27 cellular contexts compared by ENCODE assay signal in the genomic region with DNA sequence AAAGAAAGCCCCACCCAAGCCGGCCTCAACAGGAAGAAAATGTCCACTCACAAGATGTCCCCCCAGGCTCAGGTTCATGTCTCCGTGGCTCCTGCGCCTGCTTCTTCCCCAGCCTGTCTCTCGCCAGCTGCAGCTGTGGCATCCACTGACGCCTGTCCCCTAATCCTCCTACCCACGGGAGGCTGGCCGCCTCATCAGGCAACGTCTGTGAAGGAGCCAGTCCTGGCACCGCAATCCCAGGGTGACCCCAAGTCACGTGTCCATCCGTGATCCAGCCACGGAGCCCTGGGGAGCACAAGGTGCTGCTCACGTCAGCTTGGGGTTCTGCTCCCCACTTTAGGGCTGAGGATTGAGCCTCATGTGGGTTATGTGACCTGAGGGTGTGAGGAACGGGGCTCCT.
DNase-seq lines count a peak whose midpoint lies in the region; FAIRE-seq and TF ChIP-seq lines count a peak whose summit lies in the region.
"Had no signal": no experiment of that assay in that cellular context is flagged by ENCODE, and none has a peak within 500 bp of the region (broad histone marks: within the 10 kb centered on the region; RNA-seq: fewer than 3 reads in every experiment).

No MANE protein-coding gene starts in this region.

- no peaks in the 10 kb centered on the region for H3K9me3 ChIP-seq in esophagus muscularis mucosa

- whole genome bisulfite sequencing in esophagus muscularis mucosa: 93% methylated on average over 13 of the region's 14 CpGs

- no peak for TF ChIP-seq CTCF in esophagus muscularis mucosa (IDR thresholded peaks at IDR 0.05)

- H3K4me3 ChIP-seq in esophagus muscularis mucosa: no peak overlapping the region
- H3K4me3 ChIP-seq: BLaER1, GM12878 had no signal

- no peak overlapping the region for H3K27ac Mint-ChIP-seq in activated CD4-positive, alpha-beta memory T cell treated with anti-CD3 and anti-CD28 coated beads for 36 hours
- H3K27ac Mint-ChIP-seq: CD14-positive monocyte; CD4-positive, alpha-beta memory T cell; CD4-positive, CD25-positive, alpha-beta regulatory T cell; CD8-positive, alpha-beta memory T cell had no signal

- FAIRE-seq in HTR-8/SVneo (lab: Jason Lieb, UNC): peak; percentile 44
- FAIRE-seq: A204.1, GM12878, GM12892, GM18507 had no signal

- intact Hi-C loops in esophagus muscularis mucosa (cut with DNase I): no loop called here
- intact Hi-C loops in activated CD4-positive, alpha-beta memory T cell treated with anti-CD3 and anti-CD28 coated beads for 36 hours (cut with micrococcal nuclease): no loop called here
- intact Hi-C loops in head of caudate nucleus (cut with DNase I): no loop called here

- H3K4me1 ChIP-seq in esophagus muscularis mucosa: no peaks in the 10 kb centered on the region
- H3K4me1 ChIP-seq: BE2C, BLaER1 had no signal

- no peaks in the 10 kb centered on the region for H3K36me3 Mint-ChIP-seq in activated CD4-positive, alpha-beta memory T cell treated with anti-CD3 and anti-CD28 coated beads for 36 hours
- H3K36me3 Mint-ChIP-seq: CD14-positive monocyte; CD4-positive, alpha-beta memory T cell; CD4-positive, CD25-positive, alpha-beta regulatory T cell; CD8-positive, alpha-beta memory T cell had no signal

- CTCF ChIA-PET in activated CD4-positive, alpha-beta memory T cell treated with anti-CD3 and anti-CD28 coated beads for 36 hours (lab: Charles Lee): no interaction called here

- no peak overlapping the region for H3K27ac ChIP-seq in esophagus muscularis mucosa (replicated peaks in 1 of 4)
- H3K27ac ChIP-seq: BLaER1 had no signal

- H3K4me1 Mint-ChIP-seq in activated CD4-positive, alpha-beta memory T cell treated with anti-CD3 and anti-CD28 coated beads for 36 hours (ENCODE audit: low read depth): no peaks in the 10 kb centered on the region
- H3K4me1 Mint-ChIP-seq: CD14-positive monocyte; CD4-positive, alpha-beta memory T cell; CD4-positive, CD25-positive, alpha-beta regulatory T cell; CD8-positive, alpha-beta memory T cell had no signal

- no peaks in the 10 kb centered on the region for H3K36me3 ChIP-seq in esophagus muscularis mucosa
- H3K36me3 ChIP-seq: BE2C, BLaER1 had no signal

- no peak for DNase-seq in HTR-8/SVneo (ENCODE audit: insufficient read length, low spot score)
- DNase-seq in central memory CD4-positive, alpha-beta T cell: peak; percentile 0
- peak; percentile 84 for DNase-seq in esophagus muscularis mucosa (ENCODE audit: extremely low spot score)
- DNase-seq in activated CD4-positive, alpha-beta memory T cell treated with anti-CD3 and anti-CD28 coated beads for 36 hours: no peak
- DNase-seq in NCI-H526 (lab: John Stamatoyannopoulos, UW): no peak
- DNase-seq in head of caudate nucleus: no peak
- DNase-seq: 8988T; ACHN; BE2C; C1 segment of cervical spinal cord; CD4-positive, alpha-beta memory T cell; CD4-positive, CD25-positive, alpha-beta regulatory T cell; CD8-positive, alpha-beta memory T cell; COR-L47; DMS 273 treated with DMSO at 0.1 percent for 48 hours; DMS153; DMS53; DMS79; DND-41; EL; GDM1 had no signal

- peaks cover 0 to 4% (median 0%) of the 10 kb centered on the region in 4 donors for H3K27me3 ChIP-seq in esophagus muscularis mucosa
- H3K27me3 ChIP-seq: BE2C, BLaER1 had no signal

- POLR2A ChIA-PET in activated CD4-positive, alpha-beta memory T cell treated with anti-CD3 and anti-CD28 coated beads for 36 hours (lab: Charles Lee): no interaction called here

- TF ChIP-seq POLR2A in esophagus muscularis mucosa (IDR thresholded peaks at IDR 0.05; ENCODE audit: low read depth): no peak

- H3K4me3 Mint-ChIP-seq in activated CD4-positive, alpha-beta memory T cell treated with anti-CD3 and anti-CD28 coated beads for 36 hours: no peak overlapping the region
- H3K4me3 Mint-ChIP-seq: CD14-positive monocyte; CD4-positive, alpha-beta memory T cell; CD4-positive, CD25-positive, alpha-beta regulatory T cell; CD8-positive, alpha-beta memory T cell had no signal

- H3K27me3 Mint-ChIP-seq in activated CD4-positive, alpha-beta memory T cell treated with anti-CD3 and anti-CD28 coated beads for 36 hours: no peaks in the 10 kb centered on the region
- H3K27me3 Mint-ChIP-seq: CD4-positive, CD25-positive, alpha-beta regulatory T cell had no signal

- H3K9me3 Mint-ChIP-seq in activated CD4-positive, alpha-beta memory T cell treated with anti-CD3 and anti-CD28 coated beads for 36 hours: peaks cover 8% of the 10 kb centered on the region

- no peak for TF ChIP-seq EP300 in esophagus muscularis mucosa (IDR thresholded peaks at IDR 0.05)

Comparison
In these comparisons a context has a peak if more than half of its experiments do, and no peak if none do; other contexts are left out.
1. DNase-seq: peak in central memory CD4-positive, alpha-beta T cell (single experiment) and esophagus muscularis mucosa (single experiment); none in HTR-8/SVneo (single experiment), activated CD4-positive, alpha-beta memory T cell treated with anti-CD3 and anti-CD28 coated beads for 36 hours (single experiment), NCI-H526 (0 of 2) and head of caudate nucleus (0 of 42).